Comparison of ENCODE assay signal across 40 cellular contexts in genomic region chr1:30339866-30340265, GRCh38.
"Had no signal": no experiment of that assay in that cellular context is flagged by ENCODE, and none has a peak within 500 bp of the region (broad histone marks: within the 10 kb centered on the region; RNA-seq: fewer than 3 reads in every experiment).

No MANE protein-coding gene starts in this region.

- H3K4me3 ChIP-seq: adrenal gland, ascending aorta, body of pancreas, breast epithelium, cardiac muscle cell had no signal

- H3K4me3 Mint-ChIP-seq: activated naive CD4-positive, alpha-beta T cell treated with anti-CD3 and anti-CD28 coated beads for 36 hours; activated naive CD4-positive, alpha-beta T cell treated with anti-CD3 and anti-CD28 coated beads, Interleukin-2, amount 10 ng/mL, durations not matched to agents 7 days and 5 days; activated naive CD4-positive, alpha-beta T cell treated with anti-CD3 and anti-CD28 coated beads, Interleukin-2, amount 50 U/mL, for 24 hours; activated naive CD8-positive, alpha-beta T cell; activated naive CD8-positive, alpha-beta T cell treated with anti-CD3 and anti-CD28 coated beads for 36 hours; activated naive CD8-positive, alpha-beta T cell treated with anti-CD3 and anti-CD28 coated beads, Interleukin-2, amount 10 ng/mL, durations not matched to agents 7 days and 5 days; activated naive CD8-positive, alpha-beta T cell treated with anti-CD3 and anti-CD28 coated beads, Interleukin-2, amount 50 U/mL, for 24 hours; activated T-cell treated with anti-CD3 and anti-CD28 coated beads, Interleukin-2, amount 50 U/mL, for 24 hours; activated T-cell treated with anti-CD3 and anti-CD28 coated beads, Interleukin-2, amount 50 U/mL, for 4 hours; activated T-cell treated with anti-CD3 and anti-CD28 coated beads, Interleukin-2, amount 50 U/mL, for 72 hours; activated T-helper 1 cell treated with anti-CD3 and anti-CD28 coated beads, Interleukin-12 subunit alpha, Interleukin-12 subunit beta, Interleukin-2, Interleukin-4 antibody, amounts not matched to agents 30 ng/mL and 10 ng/mL and 1 ng/mL, durations not matched to agents 14 hours and 24 hours and 36 hours; activated T-helper 17 cell treated with anti-CD3 and anti-CD28 coated beads, Interleukin-2, amount 50 U/mL, for 72 hours; brain; central memory CD8-positive, alpha-beta T cell had no signal

- H3K27ac ChIP-seq: adrenal gland, ascending aorta, body of pancreas, brain microvascular endothelial cell, breast epithelium, cardiac muscle cell had no signal

- H3K27me3 ChIP-seq: ascending aorta, body of pancreas, brain microvascular endothelial cell had no signal

- H3K9me3 ChIP-seq: adrenal gland, body of pancreas had no signal

- H3K36me3 ChIP-seq: adrenal gland, ascending aorta, brain microvascular endothelial cell, breast epithelium, cardiac muscle cell had no signal

- H3K27ac Mint-ChIP-seq: activated naive CD4-positive, alpha-beta T cell treated with anti-CD3 and anti-CD28 coated beads for 36 hours; activated naive CD4-positive, alpha-beta T cell treated with anti-CD3 and anti-CD28 coated beads, Interleukin-2, amount 10 ng/mL, durations not matched to agents 7 days and 5 days; activated naive CD4-positive, alpha-beta T cell treated with anti-CD3 and anti-CD28 coated beads, Interleukin-2, amount 50 U/mL, for 24 hours; activated naive CD4-positive, alpha-beta T cell treated with anti-CD3 and anti-CD28 coated beads, Interleukin-2, amount 50 U/mL, for 72 hours; activated naive CD8-positive, alpha-beta T cell; activated naive CD8-positive, alpha-beta T cell treated with anti-CD3 and anti-CD28 coated beads for 36 hours; activated naive CD8-positive, alpha-beta T cell treated with anti-CD3 and anti-CD28 coated beads, Interleukin-2, amount 10 ng/mL, durations not matched to agents 7 days and 5 days; activated naive CD8-positive, alpha-beta T cell treated with anti-CD3 and anti-CD28 coated beads, Interleukin-2, amount 50 U/mL, for 24 hours; activated T-cell treated with anti-CD3 and anti-CD28 coated beads, Interleukin-2, amount 50 U/mL, for 24 hours; activated T-cell treated with anti-CD3 and anti-CD28 coated beads, Interleukin-2, amount 50 U/mL, for 72 hours; activated T-helper 1 cell treated with anti-CD3 and anti-CD28 coated beads, Interleukin-12 subunit alpha, Interleukin-12 subunit beta, Interleukin-2, Interleukin-4 antibody, amounts not matched to agents 30 ng/mL and 10 ng/mL and 1 ng/mL, durations not matched to agents 14 hours and 24 hours and 36 hours; activated T-helper 17 cell treated with anti-CD3 and anti-CD28 coated beads, Interleukin-2, amount 50 U/mL, for 72 hours; activated T-helper 2 cell treated with anti-CD3 and anti-CD28 coated beads, Interferon-gamma antibody, Interleukin-2, Interleukin-4, amounts not matched to agents 10 μg/mL and 5 μg/mL and 100 μg/mL, durations not matched to agents 14 hours and 24 hours and 36 hours; brain had no signal

- H3K36me3 Mint-ChIP-seq: activated naive CD4-positive, alpha-beta T cell treated with anti-CD3 and anti-CD28 coated beads, Interleukin-2, amount 10 ng/mL, durations not matched to agents 7 days and 5 days; activated naive CD4-positive, alpha-beta T cell treated with anti-CD3 and anti-CD28 coated beads, Interleukin-2, amount 50 U/mL, for 24 hours; activated naive CD4-positive, alpha-beta T cell treated with anti-CD3 and anti-CD28 coated beads, Interleukin-2, amount 50 U/mL, for 72 hours; activated naive CD8-positive, alpha-beta T cell; activated naive CD8-positive, alpha-beta T cell treated with anti-CD3 and anti-CD28 coated beads for 36 hours; activated naive CD8-positive, alpha-beta T cell treated with anti-CD3 and anti-CD28 coated beads, Interleukin-2, amount 10 ng/mL, durations not matched to agents 7 days and 5 days; brain had no signal

- H3K9me3 Mint-ChIP-seq: activated naive CD4-positive, alpha-beta T cell treated with anti-CD3 and anti-CD28 coated beads for 36 hours; activated naive CD4-positive, alpha-beta T cell treated with anti-CD3 and anti-CD28 coated beads, Interleukin-2, amount 10 ng/mL, durations not matched to agents 7 days and 5 days; activated naive CD4-positive, alpha-beta T cell treated with anti-CD3 and anti-CD28 coated beads, Interleukin-2, amount 50 U/mL, for 24 hours; activated naive CD4-positive, alpha-beta T cell treated with anti-CD3 and anti-CD28 coated beads, Interleukin-2, amount 50 U/mL, for 72 hours; activated naive CD8-positive, alpha-beta T cell treated with anti-CD3 and anti-CD28 coated beads for 36 hours; activated naive CD8-positive, alpha-beta T cell treated with anti-CD3 and anti-CD28 coated beads, Interleukin-2, amount 50 U/mL, for 24 hours; activated T-cell treated with anti-CD3 and anti-CD28 coated beads, Interleukin-2, amount 50 U/mL, for 4 hours; activated T-cell treated with anti-CD3 and anti-CD28 coated beads, Interleukin-2, amount 50 U/mL, for 72 hours; activated T-helper 1 cell treated with anti-CD3 and anti-CD28 coated beads, Interleukin-12 subunit alpha, Interleukin-12 subunit beta, Interleukin-2, Interleukin-4 antibody, amounts not matched to agents 30 ng/mL and 10 ng/mL and 1 ng/mL, durations not matched to agents 14 hours and 24 hours and 36 hours; activated T-helper 17 cell treated with anti-CD3 and anti-CD28 coated beads, Interleukin-2, amount 50 U/mL, for 72 hours; activated T-helper 2 cell treated with anti-CD3 and anti-CD28 coated beads, Interferon-gamma antibody, Interleukin-2, Interleukin-4, amounts not matched to agents 10 μg/mL and 5 μg/mL and 100 μg/mL, durations not matched to agents 14 hours and 24 hours and 36 hours; central memory CD8-positive, alpha-beta T cell had no signal

- FAIRE-seq: astrocyte, bronchial epithelial cell had no signal

- H3K4me1 Mint-ChIP-seq: activated naive CD4-positive, alpha-beta T cell treated with anti-CD3 and anti-CD28 coated beads, Interleukin-2, amount 10 ng/mL, durations not matched to agents 7 days and 5 days; activated naive CD4-positive, alpha-beta T cell treated with anti-CD3 and anti-CD28 coated beads, Interleukin-2, amount 50 U/mL, for 24 hours; activated naive CD8-positive, alpha-beta T cell treated with anti-CD3 and anti-CD28 coated beads for 36 hours; activated naive CD8-positive, alpha-beta T cell treated with anti-CD3 and anti-CD28 coated beads, Interleukin-2, amount 10 ng/mL, durations not matched to agents 7 days and 5 days; activated naive CD8-positive, alpha-beta T cell treated with anti-CD3 and anti-CD28 coated beads, Interleukin-2, amount 50 U/mL, for 24 hours; activated T-helper 17 cell treated with anti-CD3 and anti-CD28 coated beads, Interleukin-2, amount 50 U/mL, for 72 hours; brain; central memory CD8-positive, alpha-beta T cell had no signal

- ATAC-seq: activated naive CD4-positive, alpha-beta T cell treated with anti-CD3 and anti-CD28 coated beads, Interleukin-2, amount 50 U/mL, for 72 hours; activated naive CD8-positive, alpha-beta T cell treated with anti-CD3 and anti-CD28 coated beads, Interleukin-2, amount 50 U/mL, for 24 hours; activated T-cell treated with anti-CD3 and anti-CD28 coated beads, Interleukin-2, amount 50 U/mL, for 4 hours; activated T-cell treated with anti-CD3 and anti-CD28 coated beads, Interleukin-2, amount 50 U/mL, for 72 hours; activated T-helper 17 cell treated with anti-CD3 and anti-CD28 coated beads, Interleukin-2, amount 50 U/mL, for 72 hours; body of pancreas had no signal

- H3K4me1 ChIP-seq: adrenal gland, ascending aorta, body of pancreas, breast epithelium had no signal

- DNase-seq: activated effector memory CD4-positive, alpha-beta T cell treated with anti-CD3 and anti-CD28 coated beads, Interleukin-2, amount 50 U/mL, for 16 hours; activated effector memory CD4-positive, alpha-beta T cell treated with Interleukin-2 at 50 U/mL for 16 hours; activated gamma-delta T cell; activated gamma-delta T cell treated with Interleukin-2 at 50 U/mL for 16 hours; activated naive CD4-positive, alpha-beta T cell; activated naive CD4-positive, alpha-beta T cell treated with anti-CD3 and anti-CD28 coated beads for 36 hours; activated naive CD4-positive, alpha-beta T cell treated with anti-CD3 and anti-CD28 coated beads, Interleukin-2, amount 10 ng/mL, durations not matched to agents 7 days and 5 days; activated naive CD4-positive, alpha-beta T cell treated with anti-CD3 and anti-CD28 coated beads, Interleukin-2, amount 50 U/mL, for 16 hours; activated naive CD4-positive, alpha-beta T cell treated with Interleukin-2 at 50 U/mL for 16 hours; activated naive CD8-positive, alpha-beta T cell treated with anti-CD3 and anti-CD28 coated beads for 36 hours; activated naive CD8-positive, alpha-beta T cell treated with anti-CD3 and anti-CD28 coated beads, Interleukin-2, amount 10 ng/mL, durations not matched to agents 7 days and 5 days; activated naive CD8-positive, alpha-beta T cell treated with anti-CD3 and anti-CD28 coated beads, Interleukin-2, amount 50 U/mL, for 24 hours; activated T-cell treated with anti-CD3 and anti-CD28 coated beads, Interleukin-2, amount 50 U/mL, for 1 hour; activated T-cell treated with anti-CD3 and anti-CD28 coated beads, Interleukin-2, amount 50 U/mL, for 24 hours; activated T-cell treated with anti-CD3 and anti-CD28 coated beads, Interleukin-2, amount 50 U/mL, for 4 hours; activated T-cell treated with anti-CD3 and anti-CD28 coated beads, Interleukin-2, amount 50 U/mL, for 48 hours; activated T-cell treated with anti-CD3 and anti-CD28 coated beads, Interleukin-2, amount 50 U/mL, for 72 hours; adrenal gland; amniotic stem cell; amygdala; anterior cingulate cortex; aorta; body of pancreas; brain microvascular endothelial cell; caudate nucleus; central memory CD4-positive, alpha-beta T cell; cerebellar nuclear complex had no signal
